ENCODE assay signal across 22 cellular contexts in genomic region chr5:11023970-11024369, GRCh38.
DNase-seq lines count a peak whose midpoint lies in the region; ATAC-seq and TF ChIP-seq lines count a peak whose summit lies in the region.
"Had no signal": no experiment of that assay in that cellular context is flagged by ENCODE, and none has a peak within 500 bp of the region (broad histone marks: within the 10 kb centered on the region; RNA-seq: fewer than 3 reads in every experiment).

No MANE protein-coding gene starts in this region.

- WGBS in heart left ventricle, 4 donors: 9 to 25% (median 17%) methylated on average over 1 of the region's 1 CpG

- peaks cover 0 to 10% (median 0%) of the 10 kb centered on the region in 12 donors for H3K4me1 ChIP-seq in heart left ventricle
- peaks cover 15% of the 10 kb centered on the region for H3K4me1 ChIP-seq in left ventricle myocardium inferior
- H3K4me1 ChIP-seq: A549, BE2C, HAP-1 had no signal

- no peaks in the 10 kb centered on the region for H3K36me3 ChIP-seq in heart left ventricle
- no peaks in the 10 kb centered on the region for H3K36me3 ChIP-seq in left ventricle myocardium inferior
- H3K36me3 ChIP-seq: BE2C; BLaER1 treated with 17β-estradiol and CSF1 and Interleukin-3, amounts not matched to agents 10 nM and 100 nM; HAP-1 had no signal

- no peak for TF ChIP-seq POLR2A in heart left ventricle (IDR thresholded peaks at IDR 0.05)

- ATAC-seq in Right ventricle myocardium superior (ENCODE audit: poor library complexity) (peak; percentile 85), heart left ventricle (peak; percentile 72 to 89 (median 79)), GM19467 (IDR thresholded peaks at IDR 0.05; ENCODE audit: unreplicated experiment) (no peak)
- ATAC-seq: A549, GM23338 had no signal

- H3K4me3 ChIP-seq in heart left ventricle (no peak overlapping the region), left ventricle myocardium inferior (no peak overlapping the region)
- H3K4me3 ChIP-seq: A549; BLaER1 treated with 17β-estradiol and CSF1 and Interleukin-3, amounts not matched to agents 10 nM and 100 nM; GM23338; HAP-1 had no signal

- H3K27ac ChIP-seq in heart left ventricle: peak overlapping the region in 9 of 12 donors; percentile 2 to 80 (median 60)
- peak overlapping the region; percentile 36 for H3K27ac ChIP-seq in left ventricle myocardium inferior (replicated peaks)
- H3K27ac ChIP-seq: A549; BLaER1 treated with 17β-estradiol and CSF1 and Interleukin-3, amounts not matched to agents 10 nM and 100 nM had no signal

- TF ChIP-seq CTCF in heart left ventricle (IDR thresholded peaks at IDR 0.05): no peak
- TF ChIP-seq CTCF in left ventricle myocardium inferior (IDR thresholded peaks at IDR 0.05; ENCODE audit: borderline replicate concordance): no peak

- peaks cover 0 to 3% (median 0%) of the 10 kb centered on the region in 12 donors for H3K9me3 ChIP-seq in heart left ventricle
- peaks cover 8% of the 10 kb centered on the region for H3K9me3 ChIP-seq in left ventricle myocardium inferior (replicated peaks)
- H3K9me3 ChIP-seq: A549, BE2C, HAP-1 had no signal

- DNase-seq in Right ventricle myocardium superior: no peak
- DNase-seq in cardiac septum (ENCODE audit: low spot score): no peak
- DNase-seq in heart left ventricle: no peak
- DNase-seq in left ventricle myocardium inferior: no peak
- DNase-seq in GOT3 (lab: John Stamatoyannopoulos, UW): no peak
- DNase-seq in activated naive CD4-positive, alpha-beta T cell treated with Interleukin-2 at 50 U/mL for 16 hours: no peak
- DNase-seq: 8988T; ACHN; AML-193; BE2C; Calu3; CD4-positive, alpha-beta T cell; CD8-positive, alpha-beta memory T cell; DMS53; DMS79 treated with DMSO at 0.1 percent for 48 hours; GF-D8; HFFc6 had no signal

- intact Hi-C loops in Right ventricle myocardium superior (cut with DNase I): no loop called here
- intact Hi-C loops in cardiac septum (cut with DNase I): loop anchor here (2.0 kb wide), 1 partner anchor 129 kb away; no protein-coding TSS in a partner anchor
- intact Hi-C loops in heart left ventricle (cut with DNase I): no loop called here
- intact Hi-C loops in left ventricle myocardium inferior (cut with micrococcal nuclease): no loop called here

- no peaks in the 10 kb centered on the region for H3K27me3 ChIP-seq in heart left ventricle
- H3K27me3 ChIP-seq in left ventricle myocardium inferior (ENCODE audit: low read depth): no peaks in the 10 kb centered on the region
- H3K27me3 ChIP-seq: BE2C had no signal
